19 cellular contexts compared by ENCODE assay signal in the genomic region with DNA sequence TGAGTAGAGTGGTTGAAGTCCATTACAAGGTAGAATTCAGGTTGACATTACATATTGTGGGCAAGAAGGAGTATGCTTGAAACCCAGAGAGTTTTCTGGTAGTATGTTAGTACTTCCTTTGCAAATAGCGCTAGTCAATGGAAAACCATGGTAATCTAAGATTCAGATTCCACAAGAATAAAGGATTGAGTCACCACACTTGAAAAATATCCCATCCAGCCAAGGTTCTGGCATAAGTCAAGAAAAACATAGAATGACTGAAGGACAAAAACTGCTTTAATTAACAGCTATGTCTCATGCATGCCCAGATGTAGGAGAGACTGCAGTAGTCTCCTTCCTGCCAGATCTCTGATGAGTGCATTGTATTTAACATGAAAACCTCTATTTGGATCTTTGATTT.
DNase-seq lines count a peak whose midpoint lies in the region; FAIRE-seq and TF ChIP-seq lines count a peak whose summit lies in the region.
"Had no signal": no experiment of that assay in that cellular context is flagged by ENCODE, and none has a peak within 500 bp of the region (broad histone marks: within the 10 kb centered on the region; RNA-seq: fewer than 3 reads in every experiment).

No MANE protein-coding gene starts in this region.

- DNase-seq in astrocyte (ENCODE audit: low read depth) (peak; percentile 25), fibroblast of pulmonary artery (ENCODE audit: low read depth) (peak; percentile 1), keratinocyte (ENCODE audit: low read depth, low spot score) (no peak), stromal cell of bone marrow (ENCODE audit: low read depth) (peak; percentile 62), H54 (ENCODE audit: insufficient read length, low spot score) (no peak), GM20000 (ENCODE audit: low spot score) (no peak), NCI-H748 treated with DMSO at 0.1 percent for 48 hours (lab: John Stamatoyannopoulos, UW) (no peak), HPDE6-E6E7 (ENCODE audit: extremely low spot score) (no peak)
- DNase-seq: C1 segment of cervical spinal cord; Calu3; CD4-positive, alpha-beta memory T cell; DMS53; DMS79 treated with DMSO at 0.1 percent for 48 hours; GF-D8; HFFc6 had no signal

- H3K4me2 ChIP-seq in astrocyte (ENCODE audit: low read length) (no peak overlapping the region), keratinocyte (ENCODE audit: control insufficient read depth, extremely low read depth, insufficient read depth, low read depth, low read length) (no peak overlapping the region)
- H3K4me2 ChIP-seq: GM23338 had no signal

- H3K4me3 ChIP-seq in astrocyte (ENCODE audit: insufficient read depth, low read depth, low read length) (no peak overlapping the region), fibroblast of pulmonary artery (replicated peaks; ENCODE audit: low read depth, low read length) (no peak overlapping the region), keratinocyte (ENCODE audit: control insufficient read depth in 2 of 3, extremely low read depth in 1 of 3, insufficient read depth in 2 of 3, low read depth in 1 of 3, low read length in 3 of 3) (no peak overlapping the region)
- H3K4me3 ChIP-seq: GM23338, HAP-1 had no signal

- no peaks in the 10 kb centered on the region for H3K9me1 ChIP-seq in keratinocyte (ENCODE audit: control insufficient read depth, extremely low read depth, insufficient read depth, low read length)

- H2AFZ ChIP-seq in astrocyte (ENCODE audit: low read depth, low read length) (no peak overlapping the region), keratinocyte (ENCODE audit: control insufficient read depth, low read length) (no peak overlapping the region)
- H2AFZ ChIP-seq: GM23338 had no signal

- H4K20me1 ChIP-seq in astrocyte (ENCODE audit: insufficient read depth, low read length) (no peaks in the 10 kb centered on the region), keratinocyte (ENCODE audit: control insufficient read depth, extremely low read depth, insufficient read depth, low read length) (no peaks in the 10 kb centered on the region)

- H3K9ac ChIP-seq in astrocyte (ENCODE audit: low read length), result no peak overlapping the region
- H3K9ac ChIP-seq in keratinocyte (ENCODE audit: control insufficient read depth, extremely low read depth, insufficient read depth, low read length), result no peak overlapping the region

- no peak overlapping the region for H3K27ac Mint-ChIP-seq in astrocyte (ENCODE audit: unreplicated experiment)
- H3K27ac Mint-ChIP-seq: CD4-positive, alpha-beta memory T cell; GM23338; HFFc6 had no signal

- peaks cover 4% of the 10 kb centered on the region for H3K9me3 ChIP-seq in astrocyte (ENCODE audit: insufficient read depth, low read depth, low read length)
- H3K9me3 ChIP-seq in keratinocyte (ENCODE audit: control insufficient read depth, low read depth, low read length), result peaks cover 3% of the 10 kb centered on the region
- H3K9me3 ChIP-seq: HAP-1 had no signal

- H3K36me3 ChIP-seq in astrocyte (ENCODE audit: insufficient read depth, low read length), result no peaks in the 10 kb centered on the region
- H3K36me3 ChIP-seq in keratinocyte (ENCODE audit: control insufficient read depth in 2 of 2, extremely low read depth in 1 of 2, insufficient read depth in 2 of 2, low read length in 2 of 2), result no peaks in the 10 kb centered on the region
- H3K36me3 ChIP-seq: HAP-1 had no signal

- H3K27me3 ChIP-seq in astrocyte (ENCODE audit: insufficient read depth, low read length), result no peaks in the 10 kb centered on the region
- H3K27me3 ChIP-seq in keratinocyte (ENCODE audit: control insufficient read depth, extremely low read depth, insufficient read depth, low read length), result no peaks in the 10 kb centered on the region

- H3K27ac ChIP-seq in astrocyte (ENCODE audit: low read depth, low read length), result no peak overlapping the region
- H3K27ac ChIP-seq in keratinocyte (ENCODE audit: control insufficient read depth, insufficient read depth, low read length), result no peak overlapping the region

- no peaks in the 10 kb centered on the region for H3K36me3 Mint-ChIP-seq in astrocyte (ENCODE audit: low read depth, unreplicated experiment)
- H3K36me3 Mint-ChIP-seq: CD4-positive, alpha-beta memory T cell had no signal

- H3K4me1 Mint-ChIP-seq in astrocyte (ENCODE audit: low read depth, unreplicated experiment), result no peaks in the 10 kb centered on the region
- H3K4me1 Mint-ChIP-seq: CD4-positive, alpha-beta memory T cell; GM23338 had no signal

- FAIRE-seq in astrocyte (lab: Jason Lieb, UNC), result no peak
- FAIRE-seq in keratinocyte (lab: Jason Lieb, UNC), result peak; percentile 57
- no peak for FAIRE-seq in H54 (lab: Jason Lieb, UNC)
- FAIRE-seq: GM12891, GM18507 had no signal

- H3K9me3 Mint-ChIP-seq in astrocyte (ENCODE audit: unreplicated experiment), result peaks cover 4% of the 10 kb centered on the region

- dilution Hi-C loops in keratinocyte (cut with MboI; ENCODE audit: extremely low pct_ligation_motif_present, low sequenced_read_pairs), result no loop called here

- H3K4me1 ChIP-seq in astrocyte (ENCODE audit: insufficient read depth, low read length) (no peaks in the 10 kb centered on the region), keratinocyte (ENCODE audit: control insufficient read depth, extremely low read depth, insufficient read depth, low read length) (no peaks in the 10 kb centered on the region)
- H3K4me1 ChIP-seq: HAP-1 had no signal

- TF ChIP-seq POLR2A in H54 (IDR thresholded peaks at IDR 0.05; ENCODE audit: low read depth, low read length), result no peak

- H3K4me3 Mint-ChIP-seq in astrocyte (ENCODE audit: unreplicated experiment), result no peak overlapping the region
- H3K4me3 Mint-ChIP-seq: CD4-positive, alpha-beta memory T cell; GM23338; HFFc6 had no signal

- TF ChIP-seq CTCF in astrocyte (IDR thresholded peaks at IDR 0.05; ENCODE audit: insufficient read depth, low read depth, low read length), result no peak
- TF ChIP-seq CTCF in fibroblast of pulmonary artery (IDR thresholded peaks at IDR 0.05; ENCODE audit: low read length, missing control alignments), result no peak
- TF ChIP-seq CTCF in keratinocyte (optimal IDR thresholded peaks at IDR 0.05 in 1 of 3, IDR thresholded peaks at IDR 0.05 in 1 of 3, conservative IDR thresholded peaks at IDR 0.05 in 1 of 3; ENCODE audit: extremely low read depth in 1 of 3, insufficient read depth in 2 of 3, low read length in 3 of 3), result no peak
- no peak for TF ChIP-seq CTCF in GM20000 (IDR thresholded peaks at IDR 0.05; ENCODE audit: extremely low read depth, missing control alignments)

- H3K27me3 Mint-ChIP-seq in astrocyte (ENCODE audit: low read depth, unreplicated experiment), result no peaks in the 10 kb centered on the region
- H3K27me3 Mint-ChIP-seq: CD4-positive, alpha-beta memory T cell had no signal

- H3K79me2 ChIP-seq in astrocyte (ENCODE audit: insufficient read depth, low read length), result no peaks in the 10 kb centered on the region
- no peaks in the 10 kb centered on the region for H3K79me2 ChIP-seq in keratinocyte (ENCODE audit: control insufficient read depth, insufficient read depth, low read length)

Comparison
In these comparisons a context has a peak if more than half of its experiments do, and no peak if none do; other contexts are left out.
1. DNase-seq: peak in astrocyte (single experiment), fibroblast of pulmonary artery (single experiment) and stromal cell of bone marrow (single experiment); none in keratinocyte (single experiment), H54 (single experiment), GM20000 (single experiment), NCI-H748 treated with DMSO at 0.1 percent for 48 hours (single experiment) and HPDE6-E6E7 (single experiment).